In genomic region chr1:227785094-227785811, GRCh38 we compare ENCODE assay signal across 17 cellular contexts. TPM values are rescaled to one million over a fixed set of nuclear protein-coding genes. Genes with fewer than 3 reads are reported as not detected.
"Had no signal": no experiment of that assay in that cellular context is flagged by ENCODE, and none has a peak within 500 bp of the region (broad histone marks: within the 10 kb centered on the region; RNA-seq: fewer than 3 reads in every experiment).

No MANE protein-coding gene starts in this region.

- H3K27ac Mint-ChIP-seq: activated CD4-positive, alpha-beta memory T cell treated with anti-CD3 and anti-CD28 coated beads, Interleukin-2, amount 10 ng/mL, durations not matched to agents 7 days and 5 days had no signal

- ATAC-seq: heart left ventricle; psoas muscle; stimulated activated naive CD8-positive, alpha-beta T cell treated with anti-CD3 and anti-CD28 coated beads, Interleukin-15, Interleukin-2, amounts not matched to agents 100 U/mL and 50 U/mL, for 24 hours; upper lobe of right lung had no signal

- H3K4me3 Mint-ChIP-seq: activated CD4-positive, alpha-beta memory T cell treated with anti-CD3 and anti-CD28 coated beads, Interleukin-2, amount 10 ng/mL, durations not matched to agents 7 days and 5 days had no signal

- H3K27ac ChIP-seq: adrenal gland, left ventricle myocardium inferior, psoas muscle, sigmoid colon, upper lobe of right lung had no signal

- H3K36me3 ChIP-seq: adrenal gland had no signal

- DNase-seq: activated CD4-positive, alpha-beta memory T cell treated with anti-CD3 and anti-CD28 coated beads, Interleukin-2, amount 10 ng/mL, durations not matched to agents 7 days and 5 days; activated CD4-positive, alpha-beta T cell treated with anti-CD3 and anti-CD28 coated beads for 1 hour; cortex of kidney; effector CD8-positive, alpha-beta T cell; foreskin melanocyte; left ventricle myocardium inferior; mesendoderm; nucleus accumbens; sigmoid colon; stimulated activated CD4-positive, alpha-beta T cell treated with anti-CD3 and anti-CD28 coated beads, Interleukin-2, amount 100 ng/mL, for 24 hours; stimulated activated naive CD8-positive, alpha-beta T cell treated with anti-CD3 and anti-CD28 coated beads, Interleukin-15, Interleukin-2, amounts not matched to agents 100 U/mL and 50 U/mL, for 24 hours; upper lobe of right lung had no signal

- H3K27me3 ChIP-seq: adrenal gland, sigmoid colon, upper lobe of right lung had no signal

- H3K9me3 ChIP-seq: adrenal gland, heart left ventricle, left ventricle myocardium inferior, psoas muscle, sigmoid colon, upper lobe of right lung had no signal

- H3K4me3 ChIP-seq: adrenal gland, heart left ventricle, left ventricle myocardium inferior, psoas muscle, sigmoid colon, upper lobe of right lung had no signal

- H3K9me3 Mint-ChIP-seq: activated CD4-positive, alpha-beta memory T cell treated with anti-CD3 and anti-CD28 coated beads, Interleukin-2, amount 10 ng/mL, durations not matched to agents 7 days and 5 days had no signal

RNA-seq across cellular contexts. Expression of gene PRSS38, which starts 30.2 kb away (rescaled TPM):
- total RNA-seq: activated CD4-positive, alpha-beta memory T cell treated with anti-CD3 and anti-CD28 coated beads, Interleukin-2, amount 10 ng/mL, durations not matched to agents 7 days and 5 days; adrenal gland; heart left ventricle; left ventricle myocardium inferior; psoas muscle; sigmoid colon; T-helper 2 cell treated with Interferon-gamma antibody and Interleukin-4, amounts not matched to agents 100 ng/mL and 5 ng/mL, for 36 hours; temporal lobe; upper lobe of right lung had no signal
